ENCODE assay signal across 9 cellular contexts in genomic region chr22:18060646-18061620, GRCh38. TPM values are rescaled to one million over a fixed set of nuclear protein-coding genes. Genes with fewer than 3 reads are reported as not detected.
A peak's percentile ranks its signal among the peaks of the same experiment; 100 is the strongest.
DNase-seq lines count a peak whose midpoint lies in the region; ATAC-seq and TF ChIP-seq lines count a peak whose summit lies in the region.
"Had no signal": no experiment of that assay in that cellular context is flagged by ENCODE, and none has a peak within 500 bp of the region (broad histone marks: within the 10 kb centered on the region; RNA-seq: fewer than 3 reads in every experiment).

No MANE protein-coding gene starts in this region.

- H3K36me3 Mint-ChIP-seq in MCF 10A (ENCODE audit: insufficient read depth, unreplicated experiment) (no peaks in the 10 kb centered on the region), type B pancreatic cell (no peaks in the 10 kb centered on the region)

- POLR2A ChIA-PET in MCF 10A (lab: Yijun Ruan, JAX), result interaction anchor here (0.5 to 1.7 kb wide), 4 partner anchors 15 to 48 kb away, joined by 3 to 7 read pairs (median 4); partner anchors contain the start of gene PEX26

- TF ChIP-seq POLR2A in right lobe of liver (IDR thresholded peaks at IDR 0.05), result peak; percentile 11

- no peak overlapping the region for H3K4me3 Mint-ChIP-seq in MCF 10A (ENCODE audit: unreplicated experiment)
- H3K4me3 Mint-ChIP-seq in type B pancreatic cell, result peak overlapping the region; percentile 43

- no peaks in the 10 kb centered on the region for H3K9me3 ChIP-seq in right lobe of liver
- H3K9me3 ChIP-seq: SJCRH30 had no signal

- peak; percentile 63 to 77 (median 67) for ATAC-seq in right lobe of liver
- ATAC-seq in HG02938 (IDR thresholded peaks at IDR 0.05; ENCODE audit: unreplicated experiment), result no peak

- peaks cover 35% of the 10 kb centered on the region for H3K4me1 Mint-ChIP-seq in MCF 10A (ENCODE audit: insufficient read depth, unreplicated experiment)
- peaks cover 14% of the 10 kb centered on the region for H3K4me1 Mint-ChIP-seq in type B pancreatic cell (ENCODE audit: unreplicated experiment)

- H3K27ac ChIP-seq in right lobe of liver, result peak overlapping the region; percentile 67 to 91 (median 80)
- H3K27ac ChIP-seq: SJCRH30 had no signal

- no TSS peak for BruUV-seq in MCF 10A (replicated peaks; lab: Mats Ljungman, UMichigan)

- WGBS in right lobe of liver (ENCODE audit: insufficient coverage, low coverage, low lambda C conversion rate, missing lambda C conversion rate), result 21% methylated on average over 10 of the region's 13 CpGs

- intact Hi-C loops in MCF 10A (cut with micrococcal nuclease) (no loop called here), right lobe of liver (cut with DNase I) (no loop called here)

- H3K9me3 Mint-ChIP-seq in MCF 10A (ENCODE audit: unreplicated experiment) (no peaks in the 10 kb centered on the region), type B pancreatic cell (no peaks in the 10 kb centered on the region)

- peak; percentile 60 for DNase-seq in HT1080 (ENCODE audit: low read depth)
- peak; percentile 49 for DNase-seq in MCF 10A (ENCODE audit: unreplicated experiment)
- DNase-seq in right lobe of liver, result peak; percentile 60 to 62 (median 62)
- DNase-seq in type B pancreatic cell (ENCODE audit: extremely low spot score, unreplicated experiment), result no peak
- no peak for DNase-seq in NOMO-1 (lab: John Stamatoyannopoulos, UW; ENCODE audit: unreplicated experiment in 2 of 2)
- DNase-seq in activated naive CD4-positive, alpha-beta T cell treated with anti-CD3 and anti-CD28 coated beads, Interleukin-2, amount 50 U/mL, for 16 hours, result no peak
- DNase-seq: GDM1, SJCRH30 had no signal

- peaks cover 0 to 28% (median 4%) of the 10 kb centered on the region in 4 donors for H3K4me1 ChIP-seq in right lobe of liver

- no peaks in the 10 kb centered on the region for H3K27me3 ChIP-seq in right lobe of liver
- H3K27me3 ChIP-seq: SJCRH30 had no signal

- CTCF ChIA-PET in MCF 10A (lab: Yijun Ruan, JAX), result interaction anchor here (0.6 to 6.4 kb wide), 4 partner anchors 15 to 185 kb away, joined by 3 to 67 read pairs (median 4); partner anchors contain the start of gene PEX26

- no peak overlapping the region for H3K4me3 ChIP-seq in right lobe of liver
- H3K4me3 ChIP-seq: SJCRH30 had no signal

- H3K27me3 Mint-ChIP-seq in MCF 10A (ENCODE audit: insufficient read depth, unreplicated experiment), result no peaks in the 10 kb centered on the region
- peaks cover 9% of the 10 kb centered on the region for H3K27me3 Mint-ChIP-seq in type B pancreatic cell

- TF ChIP-seq CTCF in MCF 10A (IDR thresholded peaks at IDR 0.05; ENCODE audit: unreplicated experiment) (no peak), right lobe of liver (IDR thresholded peaks at IDR 0.05) (no peak), type B pancreatic cell (conservative IDR thresholded peaks at IDR 0.05) (no peak)

- H3K36me3 ChIP-seq in right lobe of liver, result no peaks in the 10 kb centered on the region
- H3K36me3 ChIP-seq: SJCRH30 had no signal

- peak overlapping the region; percentile 77 for H3K27ac Mint-ChIP-seq in MCF 10A (ENCODE audit: low read depth, unreplicated experiment)
- H3K27ac Mint-ChIP-seq in type B pancreatic cell, result peak overlapping the region; percentile 80

RNA-seq across cellular contexts. Expression of gene PEX26, which starts 16.9 kb away (rescaled TPM):
- total RNA-seq in HT1080 (2014; rRNA removed; shearing (Covaris generic)), result 46.2 and 50.9 TPM in 2 replicates
- polyA plus RNA-seq in HT1080 (2015; cell fraction: cytosol; rRNA removed), result 42.3 and 43.1 TPM in 2 replicates
- 33.9 and 37.8 TPM in 2 replicates for polyA plus RNA-seq in HT1080 (2015; cell fraction: nucleus; rRNA removed)
- 41.0 and 47.1 TPM in 2 replicates for total RNA-seq in MCF 10A (2022)
- 10 to 100 TPM; 22.7 to 42.5 (median 25.0) TPM for total RNA-seq in right lobe of liver
- total RNA-seq in type B pancreatic cell (ENCODE audit: low replicate concordance), result 41.0 and 46.3 TPM in 2 replicates

RNA-seq across cellular contexts. Expression of gene MICAL3, which starts 36.6 kb away (rescaled TPM):
- 15.3 and 29.2 TPM in 2 replicates for total RNA-seq in HT1080 (2014; rRNA removed; shearing (Covaris generic))
- 12.5 and 18.1 TPM in 2 replicates for polyA plus RNA-seq in HT1080 (2015; cell fraction: cytosol; rRNA removed)
- polyA plus RNA-seq in HT1080 (2015; cell fraction: nucleus; rRNA removed), result 72.7 and 93.2 TPM in 2 replicates
- total RNA-seq in MCF 10A (2022), result 54.1 and 62.1 TPM in 2 replicates
- 10 to 100 TPM; 31.5 to 61.8 (median 48.2) TPM for total RNA-seq in right lobe of liver
- total RNA-seq in type B pancreatic cell (ENCODE audit: low replicate concordance), result 36.4 and 56.4 TPM in 2 replicates

RNA-seq across cellular contexts. Expression of gene TUBA8, which starts 49.7 kb away (rescaled TPM):
- 0.06 and 0.17 TPM in 2 replicates for total RNA-seq in HT1080 (2014; rRNA removed; shearing (Covaris generic))
- polyA plus RNA-seq in HT1080 (2015; cell fraction: cytosol; rRNA removed), result 0.36 TPM in 1 of 2 replicates, not detected in the other
- 0.23 and 0.70 TPM in 2 replicates for polyA plus RNA-seq in HT1080 (2015; cell fraction: nucleus; rRNA removed)
- total RNA-seq in MCF 10A (2022) (0.66 TPM in 1 of 2 replicates, not detected in the other), right lobe of liver (1 to 10 TPM in 4 of 6 experiments, under 1 TPM in 2; 0.58 to 4.8 (median 1.7) TPM), type B pancreatic cell (ENCODE audit: low replicate concordance) (1.7 TPM in 1 of 2 replicates, not detected in the other)

Comparison
In these comparisons a context has a peak if more than half of its experiments do, and no peak if none do; other contexts are left out.
1. DNase-seq: peak in HT1080 (single experiment), MCF 10A (single experiment) and right lobe of liver (3 of 3); none in type B pancreatic cell (single experiment), NOMO-1 (0 of 2) and activated naive CD4-positive, alpha-beta T cell treated with anti-CD3 and anti-CD28 coated beads, Interleukin-2, amount 50 U/mL, for 16 hours (single experiment).